Comparison of ENCODE assay signal across 13 cellular contexts in genomic region chr5:172434246-172434645, GRCh38. TPM values are rescaled to one million over a fixed set of nuclear protein-coding genes. Genes with fewer than 3 reads are reported as not detected.
A peak's percentile ranks its signal among the peaks of the same experiment; 100 is the strongest.
DNase-seq lines count a peak whose midpoint lies in the region; ATAC-seq and TF ChIP-seq lines count a peak whose summit lies in the region.
"Had no signal": no experiment of that assay in that cellular context is flagged by ENCODE, and none has a peak within 500 bp of the region (broad histone marks: within the 10 kb centered on the region; RNA-seq: fewer than 3 reads in every experiment).

No MANE protein-coding gene starts in this region.

- no peak overlapping the region for H3K4me3 Mint-ChIP-seq in mesothelial cell of epicardium
- H3K4me3 Mint-ChIP-seq: CD4-positive, CD25-positive, alpha-beta regulatory T cell had no signal

- H3K36me3 Mint-ChIP-seq in mesothelial cell of epicardium = no peaks in the 10 kb centered on the region
- H3K36me3 Mint-ChIP-seq: CD4-positive, CD25-positive, alpha-beta regulatory T cell had no signal

- no peaks in the 10 kb centered on the region for H3K9me3 ChIP-seq in cardiac muscle cell (ENCODE audit: low read depth)
- H3K9me3 ChIP-seq in heart right ventricle = no peaks in the 10 kb centered on the region
- H3K9me3 ChIP-seq in tibial nerve = no peaks in the 10 kb centered on the region
- H3K9me3 ChIP-seq in suprapubic skin = no peaks in the 10 kb centered on the region

- H3K4me1 Mint-ChIP-seq in mesothelial cell of epicardium = peaks cover 18% of the 10 kb centered on the region
- H3K4me1 Mint-ChIP-seq: CD4-positive, CD25-positive, alpha-beta regulatory T cell had no signal

- DNase-seq in cardiac muscle cell (ENCODE audit: low read depth in 1 of 2, low spot score in 1 of 2) (peak in 1 of 2 donors; percentile 39), heart right ventricle (no peak), mesothelial cell of epicardium (ENCODE audit: low spot score in 2 of 2, unreplicated experiment in 2 of 2) (no peak), tibial nerve (ENCODE audit: low spot score in 2 of 2) (no peak), suprapubic skin (ENCODE audit: low spot score in 2 of 2) (no peak), NCI-H1105 (lab: John Stamatoyannopoulos, UW) (no peak), retina (no peak)
- DNase-seq: 8988T; AML-193; CD4-positive, CD25-positive, alpha-beta regulatory T cell; GM23248 had no signal

- TF ChIP-seq POLR2A in tibial nerve (IDR thresholded peaks at IDR 0.05) = no peak
- TF ChIP-seq POLR2A in suprapubic skin (IDR thresholded peaks at IDR 0.05) = no peak

- H3K27ac ChIP-seq in cardiac muscle cell (peak overlapping the region; percentile 62), heart right ventricle (peak overlapping the region in 2 of 10 donors; percentile 10 to 20), tibial nerve (peak overlapping the region; percentile 14 to 97 (median 72)), suprapubic skin (no peak overlapping the region)
- H3K27ac ChIP-seq: GM23248 had no signal

- H3K4me3 ChIP-seq in cardiac muscle cell (no peak overlapping the region), heart right ventricle (no peak overlapping the region), tibial nerve (no peak overlapping the region), suprapubic skin (no peak overlapping the region)
- H3K4me3 ChIP-seq: BLaER1 treated with 17β-estradiol and CSF1 and Interleukin-3, amounts not matched to agents 10 nM and 100 nM; GM23248 had no signal

- H3K27me3 Mint-ChIP-seq in mesothelial cell of epicardium (ENCODE audit: low read depth) = no peaks in the 10 kb centered on the region

- H3K4me1 ChIP-seq in cardiac muscle cell (ENCODE audit: low read depth) (peaks cover 54% of the 10 kb centered on the region), heart right ventricle (peaks cover 20 to 77% (median 41%) of the 10 kb centered on the region in 9 donors), tibial nerve (peaks cover 0 to 97% (median 68%) of the 10 kb centered on the region in 4 donors), suprapubic skin (peaks cover 69% of the 10 kb centered on the region)

- TF ChIP-seq EP300 in tibial nerve (IDR thresholded peaks at IDR 0.05) = no peak
- TF ChIP-seq EP300 in suprapubic skin (IDR thresholded peaks at IDR 0.05) = no peak

- no peak for TF ChIP-seq CTCF in cardiac muscle cell (IDR thresholded peaks at IDR 0.05; ENCODE audit: low read depth, low read length)
- TF ChIP-seq CTCF in heart right ventricle (IDR thresholded peaks at IDR 0.05) = no peak
- no peak for TF ChIP-seq CTCF in mesothelial cell of epicardium (IDR thresholded peaks at IDR 0.05; ENCODE audit: unreplicated experiment)
- no peak for TF ChIP-seq CTCF in tibial nerve (IDR thresholded peaks at IDR 0.05)
- no peak for TF ChIP-seq CTCF in suprapubic skin (IDR thresholded peaks at IDR 0.05)

- intact Hi-C loops in heart right ventricle (cut with DNase I) = no loop called here

- H3K36me3 ChIP-seq in cardiac muscle cell = no peaks in the 10 kb centered on the region
- peaks cover 0 to 37% (median 0%) of the 10 kb centered on the region in 9 donors for H3K36me3 ChIP-seq in heart right ventricle
- no peaks in the 10 kb centered on the region for H3K36me3 ChIP-seq in tibial nerve
- H3K36me3 ChIP-seq in suprapubic skin = no peaks in the 10 kb centered on the region

- WGBS in heart right ventricle, 2 donors = 58 to 65% methylated on average over 7 of the region's 7 CpGs
- 27 to 48% methylated on average over 7 of the region's 7 CpGs for WGBS in tibial nerve, 2 donors
- 65% methylated on average over 6 of the region's 7 CpGs for WGBS in suprapubic skin

- no peaks in the 10 kb centered on the region for H3K9me3 Mint-ChIP-seq in mesothelial cell of epicardium
- H3K9me3 Mint-ChIP-seq: CD4-positive, CD25-positive, alpha-beta regulatory T cell had no signal

- ATAC-seq in heart right ventricle = no peak
- ATAC-seq: HCT116 had no signal

- H3K27ac Mint-ChIP-seq in mesothelial cell of epicardium = peak overlapping the region; percentile 53
- H3K27ac Mint-ChIP-seq: CD4-positive, CD25-positive, alpha-beta regulatory T cell had no signal

- no peaks in the 10 kb centered on the region for H3K27me3 ChIP-seq in cardiac muscle cell
- no peaks in the 10 kb centered on the region for H3K27me3 ChIP-seq in heart right ventricle
- no peaks in the 10 kb centered on the region for H3K27me3 ChIP-seq in tibial nerve
- H3K27me3 ChIP-seq in suprapubic skin = no peaks in the 10 kb centered on the region
- H3K27me3 ChIP-seq: BLaER1 treated with 17β-estradiol and CSF1 and Interleukin-3, amounts not matched to agents 10 nM and 100 nM had no signal

RNA-seq across cellular contexts. Expression of gene SH3PXD2B, which starts 20.1 kb away (rescaled TPM):
- total RNA-seq in cardiac muscle cell (19.7 and 27.6 TPM in 2 replicates), heart right ventricle (10 to 100 TPM in 2 of 10 donors, 1 to 10 TPM in 8; 2.9 to 12.5 (median 5.9) TPM), mesothelial cell of epicardium (68.9 to 74.4 TPM (median 71.4 TPM) in 3 replicates), tibial nerve (10 to 100 TPM; 27.8 to 52.6 (median 44.4) TPM), suprapubic skin (10 to 100 TPM; 29.1 to 42.1 (median 31.3) TPM)
- polyA plus RNA-seq in cardiac muscle cell (13.9 and 20.3 TPM in 2 replicates), heart right ventricle (1 to 10 TPM; 1.8 to 5.7 TPM)
- polyA plus RNA-seq: CD4-positive, CD25-positive, alpha-beta regulatory T cell had no signal
